10 cellular contexts compared by ENCODE assay signal in the genomic region with DNA sequence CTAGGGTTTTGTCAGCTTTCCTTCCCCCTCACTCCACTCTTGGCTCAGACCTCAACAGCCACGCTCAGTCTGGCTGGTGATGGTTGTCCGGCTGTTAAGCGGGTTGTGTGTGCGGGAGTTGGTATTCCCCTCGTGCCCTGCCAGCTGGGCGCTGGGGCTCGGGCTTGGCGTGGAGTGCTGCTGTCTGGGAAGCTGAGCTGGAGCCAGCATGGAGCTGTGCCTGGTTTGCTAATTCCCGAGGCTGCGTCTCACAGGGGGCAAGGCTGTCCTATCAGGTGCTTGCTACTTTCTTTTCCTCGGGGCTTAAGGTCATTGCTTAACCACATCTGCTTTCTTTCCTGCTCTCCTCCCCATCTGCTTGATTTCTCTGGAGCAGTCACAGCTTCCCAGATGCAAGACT. TPM values are rescaled to one million over a fixed set of nuclear protein-coding genes. Genes with fewer than 3 reads are reported as not detected.
DNase-seq lines count a peak whose midpoint lies in the region; ATAC-seq and TF ChIP-seq lines count a peak whose summit lies in the region.
"Had no signal": no experiment of that assay in that cellular context is flagged by ENCODE, and none has a peak within 500 bp of the region (broad histone marks: within the 10 kb centered on the region; RNA-seq: fewer than 3 reads in every experiment).

No MANE protein-coding gene starts in this region.

- H3K27me3 ChIP-seq in neuronal stem cell (ENCODE audit: control insufficient read depth in 3 of 3, insufficient read depth in 3 of 3, low read depth in 1 of 3, low read length in 3 of 3), result no peaks in the 10 kb centered on the region

- no peak overlapping the region for H2AFZ ChIP-seq in neuronal stem cell (ENCODE audit: low read length)

- no peak overlapping the region for H3K27ac ChIP-seq in neuronal stem cell (replicated peaks; ENCODE audit: low read length)
- H3K27ac ChIP-seq: C4-2B had no signal

- no peak overlapping the region for H2AK5ac ChIP-seq in neuronal stem cell (ENCODE audit: low read depth, low read length)

- peaks cover 0 to 97% of the 10 kb centered on the region in 2 donors for H3K36me3 ChIP-seq in neuronal stem cell (replicated peaks in 1 of 2; ENCODE audit: control insufficient read depth in 2 of 2, insufficient read depth in 2 of 2, low read length in 2 of 2)

- H2BK5ac ChIP-seq in neuronal stem cell (ENCODE audit: low read length), result no peak overlapping the region

- no peak overlapping the region for H3K4ac ChIP-seq in neuronal stem cell (ENCODE audit: low read length)

- peaks cover 3 to 20% of the 10 kb centered on the region in 2 donors for H3K4me1 ChIP-seq in neuronal stem cell (ENCODE audit: control insufficient read depth in 2 of 2, insufficient read depth in 1 of 2, low read depth in 1 of 2, low read length in 2 of 2)

- WGBS in neuronal stem cell (ENCODE audit: extremely low coverage in 2 of 2, insufficient read length in 2 of 2, insufficient replicate concordance in 1 of 2), 2 donors, result no CpG with 5 or more reads among the region's 11 CpGs

- H3K18ac ChIP-seq in neuronal stem cell (ENCODE audit: low read length), result peak overlapping the region; percentile 20

- no peak overlapping the region for H3K23ac ChIP-seq in neuronal stem cell (ENCODE audit: low read depth, low read length, poor library complexity)

- no peak overlapping the region for H3K4me2 ChIP-seq in neuronal stem cell (ENCODE audit: insufficient read depth, low read length, poor library complexity, severe bottlenecking)

- H3K9me3 ChIP-seq in neuronal stem cell (replicated peaks in 1 of 2; ENCODE audit: control insufficient read depth in 2 of 2, insufficient read depth in 1 of 2, low read depth in 1 of 2, low read length in 2 of 2), result no peaks in the 10 kb centered on the region

- peak; percentile 45 for DNase-seq in AG08396 (ENCODE audit: low spot score)
- DNase-seq in NCI-H82 (lab: John Stamatoyannopoulos, UW), result peak; percentile 92
- DNase-seq in fibroblast of villous mesenchyme (ENCODE audit: low read depth), result peak; percentile 95
- DNase-seq in neuronal stem cell (ENCODE audit: low spot score), result no peak
- DNase-seq in MV-4-11 (lab: John Stamatoyannopoulos, UW), result no peak
- DNase-seq in stimulated activated naive CD4-positive, alpha-beta T cell treated with Interleukin-2 at 50 U/mL for 16 hours (lab: John Stamatoyannopoulos, UW), result no peak
- DNase-seq in NCI-H1930 (lab: John Stamatoyannopoulos, UW), result no peak
- DNase-seq: activated naive CD8-positive, alpha-beta T cell treated with anti-CD3 and anti-CD28 coated beads for 36 hours had no signal

- H3K9ac ChIP-seq in neuronal stem cell (ENCODE audit: low read depth, low read length, poor library complexity), result no peak overlapping the region

- no peaks in the 10 kb centered on the region for H3K79me1 ChIP-seq in neuronal stem cell (ENCODE audit: low read depth, low read length)

- H3K4me3 ChIP-seq in fibroblast of villous mesenchyme (ENCODE audit: low read depth, low read length), result no peak overlapping the region
- peak overlapping the region in 1 of 2 donors; percentile 43 for H3K4me3 ChIP-seq in neuronal stem cell (ENCODE audit: low read length in 2 of 2)

- TF ChIP-seq CTCF in fibroblast of villous mesenchyme (IDR thresholded peaks at IDR 0.05; ENCODE audit: insufficient read depth, low read depth, low read length), result no peak

- H2BK120ac ChIP-seq in neuronal stem cell (ENCODE audit: low read depth, low read length), result no peak overlapping the region

- H3K14ac ChIP-seq in neuronal stem cell (ENCODE audit: low read length), result no peak overlapping the region

- no peak overlapping the region for H4K91ac ChIP-seq in neuronal stem cell (ENCODE audit: low read depth, low read length, poor library complexity)

- no peak overlapping the region for H2BK15ac ChIP-seq in neuronal stem cell (ENCODE audit: low read length)

- no peak overlapping the region for H2BK12ac ChIP-seq in neuronal stem cell (ENCODE audit: low read length)

- H4K8ac ChIP-seq in neuronal stem cell (ENCODE audit: low read depth, low read length), result no peak overlapping the region

- ATAC-seq in GM18519 (IDR thresholded peaks at IDR 0.05; ENCODE audit: low FRiP score, unreplicated experiment), result no peak

RNA-seq across cellular contexts. Expression of a gene that starts 29.9 kb away (rescaled TPM):
- total RNA-seq in fibroblast of villous mesenchyme, result 42.2 and 43.6 TPM in 2 replicates
- polyA plus RNA-seq in neuronal stem cell (2013, experiment 1 of 2), result 5.9 TPM
- 6.0 TPM for polyA plus RNA-seq in neuronal stem cell (2013, experiment 2 of 2)

Comparison
In these comparisons a context has a peak if more than half of its experiments do, and no peak if none do; other contexts are left out.
1. DNase-seq: peak in AG08396 (single experiment), NCI-H82 (single experiment) and fibroblast of villous mesenchyme (single experiment); none in neuronal stem cell (single experiment), MV-4-11 (single experiment), stimulated activated naive CD4-positive, alpha-beta T cell treated with Interleukin-2 at 50 U/mL for 16 hours (single experiment) and NCI-H1930 (0 of 2).